Comparison of ENCODE assay signal across 1 cellular context in the genomic region with DNA sequence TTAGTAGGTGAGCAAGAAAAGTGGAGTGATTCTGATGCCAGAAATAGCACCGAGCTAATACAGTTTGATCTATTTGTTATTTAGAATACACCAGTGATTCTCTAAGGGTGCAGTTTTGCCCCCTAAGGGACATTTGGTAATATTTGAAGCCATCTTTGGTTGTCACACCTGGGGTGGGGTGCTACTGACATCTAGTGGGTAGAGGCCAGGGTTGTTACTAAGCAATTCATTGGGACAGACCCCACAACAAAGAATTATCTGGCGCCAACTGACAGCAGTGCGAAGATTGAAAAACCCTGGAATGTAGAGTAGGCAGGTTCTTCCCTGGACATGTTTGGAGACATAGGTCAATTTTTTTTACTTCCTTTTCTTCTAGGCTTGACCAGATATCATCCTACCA.
TF ChIP-seq lines count a peak whose summit lies in the region.

No MANE protein-coding gene starts in this region.

TF ChIP-seq in GM23338, 12 proteins besides CTCF, POLR2A, EP300 and RAD21 (continued from another document):
- TF ChIP-seq, protein P1, sequence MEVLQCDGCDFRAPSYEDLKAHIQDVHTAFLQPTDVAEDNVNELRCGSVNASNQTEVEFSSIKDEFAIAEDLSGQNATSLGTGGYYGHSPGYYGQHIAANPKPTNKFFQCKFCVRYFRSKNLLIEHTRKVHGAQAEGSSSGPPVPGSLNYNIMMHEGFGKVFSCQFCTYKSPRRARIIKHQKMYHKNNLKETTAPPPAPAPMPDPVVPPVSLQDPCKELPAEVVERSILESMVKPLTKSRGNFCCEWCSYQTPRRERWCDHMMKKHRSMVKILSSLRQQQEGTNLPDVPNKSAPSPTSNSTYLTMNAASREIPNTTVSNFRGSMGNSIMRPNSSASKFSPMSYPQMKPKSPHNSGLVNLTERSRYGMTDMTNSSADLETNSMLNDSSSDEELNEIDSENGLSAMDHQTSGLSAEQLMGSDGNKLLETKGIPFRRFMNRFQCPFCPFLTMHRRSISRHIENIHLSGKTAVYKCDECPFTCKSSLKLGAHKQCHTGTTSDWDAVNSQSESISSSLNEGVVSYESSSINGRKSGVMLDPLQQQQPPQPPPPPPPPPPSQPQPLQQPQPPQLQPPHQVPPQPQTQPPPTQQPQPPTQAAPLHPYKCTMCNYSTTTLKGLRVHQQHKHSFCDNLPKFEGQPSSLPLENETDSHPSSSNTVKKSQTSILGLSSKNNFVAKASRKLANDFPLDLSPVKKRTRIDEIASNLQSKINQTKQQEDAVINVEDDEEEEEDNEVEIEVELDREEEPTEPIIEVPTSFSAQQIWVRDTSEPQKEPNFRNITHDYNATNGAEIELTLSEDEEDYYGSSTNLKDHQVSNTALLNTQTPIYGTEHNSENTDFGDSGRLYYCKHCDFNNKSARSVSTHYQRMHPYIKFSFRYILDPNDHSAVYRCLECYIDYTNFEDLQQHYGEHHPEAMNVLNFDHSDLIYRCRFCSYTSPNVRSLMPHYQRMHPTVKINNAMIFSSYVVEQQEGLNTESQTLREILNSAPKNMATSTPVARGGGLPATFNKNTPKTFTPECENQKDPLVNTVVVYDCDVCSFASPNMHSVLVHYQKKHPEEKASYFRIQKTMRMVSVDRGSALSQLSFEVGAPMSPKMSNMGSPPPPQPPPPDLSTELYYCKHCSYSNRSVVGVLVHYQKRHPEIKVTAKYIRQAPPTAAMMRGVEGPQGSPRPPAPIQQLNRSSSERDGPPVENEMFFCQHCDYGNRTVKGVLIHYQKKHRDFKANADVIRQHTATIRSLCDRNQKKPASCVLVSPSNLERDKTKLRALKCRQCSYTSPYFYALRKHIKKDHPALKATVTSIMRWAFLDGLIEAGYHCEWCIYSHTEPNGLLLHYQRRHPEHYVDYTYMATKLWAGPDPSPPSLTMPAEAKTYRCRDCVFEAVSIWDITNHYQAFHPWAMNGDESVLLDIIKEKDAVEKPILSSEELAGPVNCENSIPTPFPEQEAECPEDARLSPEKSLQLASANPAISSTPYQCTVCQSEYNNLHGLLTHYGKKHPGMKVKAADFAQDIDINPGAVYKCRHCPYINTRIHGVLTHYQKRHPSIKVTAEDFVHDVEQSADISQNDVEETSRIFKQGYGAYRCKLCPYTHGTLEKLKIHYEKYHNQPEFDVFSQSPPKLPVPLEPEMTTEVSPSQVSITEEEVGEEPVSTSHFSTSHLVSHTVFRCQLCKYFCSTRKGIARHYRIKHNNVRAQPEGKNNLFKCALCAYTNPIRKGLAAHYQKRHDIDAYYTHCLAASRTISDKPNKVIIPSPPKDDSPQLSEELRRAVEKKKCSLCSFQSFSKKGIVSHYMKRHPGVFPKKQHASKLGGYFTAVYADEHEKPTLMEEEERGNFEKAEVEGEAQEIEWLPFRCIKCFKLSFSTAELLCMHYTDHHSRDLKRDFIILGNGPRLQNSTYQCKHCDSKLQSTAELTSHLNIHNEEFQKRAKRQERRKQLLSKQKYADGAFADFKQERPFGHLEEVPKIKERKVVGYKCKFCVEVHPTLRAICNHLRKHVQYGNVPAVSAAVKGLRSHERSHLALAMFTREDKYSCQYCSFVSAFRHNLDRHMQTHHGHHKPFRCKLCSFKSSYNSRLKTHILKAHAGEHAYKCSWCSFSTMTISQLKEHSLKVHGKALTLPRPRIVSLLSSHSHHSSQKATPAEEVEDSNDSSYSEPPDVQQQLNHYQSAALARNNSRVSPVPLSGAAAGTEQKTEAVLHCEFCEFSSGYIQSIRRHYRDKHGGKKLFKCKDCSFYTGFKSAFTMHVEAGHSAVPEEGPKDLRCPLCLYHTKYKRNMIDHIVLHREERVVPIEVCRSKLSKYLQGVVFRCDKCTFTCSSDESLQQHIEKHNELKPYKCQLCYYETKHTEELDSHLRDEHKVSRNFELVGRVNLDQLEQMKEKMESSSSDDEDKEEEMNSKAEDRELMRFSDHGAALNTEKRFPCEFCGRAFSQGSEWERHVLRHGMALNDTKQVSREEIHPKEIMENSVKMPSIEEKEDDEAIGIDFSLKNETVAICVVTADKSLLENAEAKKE (CRISPR knock-in tag; IDR thresholded peaks at IDR 0.05), result no peak
- TF ChIP-seq EZH2phosphoT487 (IDR thresholded peaks at IDR 0.05; ENCODE audit: unreplicated experiment), result no peak
